Comparison of ENCODE assay signal across 1 cellular context in genomic region chr20:49541733-49542513, GRCh38.
TF ChIP-seq lines count a peak whose summit lies in the region.

No MANE protein-coding gene starts in this region.

TF ChIP-seq in HepG2, 621 proteins besides CTCF, POLR2A, EP300 and RAD21 (continued from another document and continues in another):
- TF ChIP-seq, protein P1, sequence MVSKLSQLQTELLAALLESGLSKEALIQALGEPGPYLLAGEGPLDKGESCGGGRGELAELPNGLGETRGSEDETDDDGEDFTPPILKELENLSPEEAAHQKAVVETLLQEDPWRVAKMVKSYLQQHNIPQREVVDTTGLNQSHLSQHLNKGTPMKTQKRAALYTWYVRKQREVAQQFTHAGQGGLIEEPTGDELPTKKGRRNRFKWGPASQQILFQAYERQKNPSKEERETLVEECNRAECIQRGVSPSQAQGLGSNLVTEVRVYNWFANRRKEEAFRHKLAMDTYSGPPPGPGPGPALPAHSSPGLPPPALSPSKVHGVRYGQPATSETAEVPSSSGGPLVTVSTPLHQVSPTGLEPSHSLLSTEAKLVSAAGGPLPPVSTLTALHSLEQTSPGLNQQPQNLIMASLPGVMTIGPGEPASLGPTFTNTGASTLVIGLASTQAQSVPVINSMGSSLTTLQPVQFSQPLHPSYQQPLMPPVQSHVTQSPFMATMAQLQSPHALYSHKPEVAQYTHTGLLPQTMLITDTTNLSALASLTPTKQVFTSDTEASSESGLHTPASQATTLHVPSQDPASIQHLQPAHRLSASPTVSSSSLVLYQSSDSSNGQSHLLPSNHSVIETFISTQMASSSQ (IDR thresholded peaks at IDR 0.05; ENCODE audit: low read depth), result no peak
- TF ChIP-seq, protein P1 (CRISPR knock-in tag; IDR thresholded peaks at IDR 0.05; ENCODE audit: borderline replicate concordance), result no peak
- TF ChIP-seq IKZF5 (CRISPR knock-in tag; IDR thresholded peaks at IDR 0.05), result peak; percentile 83; the same call in 1 of the 2 replicates
- TF ChIP-seq, protein P2, sequence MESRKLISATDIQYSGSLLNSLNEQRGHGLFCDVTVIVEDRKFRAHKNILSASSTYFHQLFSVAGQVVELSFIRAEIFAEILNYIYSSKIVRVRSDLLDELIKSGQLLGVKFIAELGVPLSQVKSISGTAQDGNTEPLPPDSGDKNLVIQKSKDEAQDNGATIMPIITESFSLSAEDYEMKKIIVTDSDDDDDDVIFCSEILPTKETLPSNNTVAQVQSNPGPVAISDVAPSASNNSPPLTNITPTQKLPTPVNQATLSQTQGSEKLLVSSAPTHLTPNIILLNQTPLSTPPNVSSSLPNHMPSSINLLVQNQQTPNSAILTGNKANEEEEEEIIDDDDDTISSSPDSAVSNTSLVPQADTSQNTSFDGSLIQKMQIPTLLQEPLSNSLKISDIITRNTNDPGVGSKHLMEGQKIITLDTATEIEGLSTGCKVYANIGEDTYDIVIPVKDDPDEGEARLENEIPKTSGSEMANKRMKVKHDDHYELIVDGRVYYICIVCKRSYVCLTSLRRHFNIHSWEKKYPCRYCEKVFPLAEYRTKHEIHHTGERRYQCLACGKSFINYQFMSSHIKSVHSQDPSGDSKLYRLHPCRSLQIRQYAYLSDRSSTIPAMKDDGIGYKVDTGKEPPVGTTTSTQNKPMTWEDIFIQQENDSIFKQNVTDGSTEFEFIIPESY (CRISPR knock-in tag; IDR thresholded peaks at IDR 0.05), result peak; percentile 54; the same call in 1 of the 2 replicates
- TF ChIP-seq IRF2 (CRISPR knock-in tag; IDR thresholded peaks at IDR 0.05), result peak; percentile 78
- TF ChIP-seq ZNF205 (CRISPR knock-in tag; IDR thresholded peaks at IDR 0.05), result peak; percentile 97
- no peak for TF ChIP-seq ZNF44 (CRISPR knock-in tag; IDR thresholded peaks at IDR 0.05)
- TF ChIP-seq ZNF331 (CRISPR knock-in tag; IDR thresholded peaks at IDR 0.05), result peak; percentile 61; the same call in 1 of the 2 replicates
- peak; percentile 76; the same call in 1 of the 2 replicates for TF ChIP-seq KDM5B (CRISPR knock-in tag; IDR thresholded peaks at IDR 0.05; ENCODE audit: borderline replicate concordance)
- TF ChIP-seq SETDB1 (CRISPR knock-in tag; IDR thresholded peaks at IDR 0.05; ENCODE audit: borderline replicate concordance), result no peak
- TF ChIP-seq ZNF136 (CRISPR knock-in tag; IDR thresholded peaks at IDR 0.05; ENCODE audit: low read depth), result peak; percentile 77; the same call in 1 of the 2 replicates
- peak; percentile 38; the same call in 1 of the 2 replicates for TF ChIP-seq ZFP1 (CRISPR knock-in tag; IDR thresholded peaks at IDR 0.05)
- TF ChIP-seq, protein P3, sequence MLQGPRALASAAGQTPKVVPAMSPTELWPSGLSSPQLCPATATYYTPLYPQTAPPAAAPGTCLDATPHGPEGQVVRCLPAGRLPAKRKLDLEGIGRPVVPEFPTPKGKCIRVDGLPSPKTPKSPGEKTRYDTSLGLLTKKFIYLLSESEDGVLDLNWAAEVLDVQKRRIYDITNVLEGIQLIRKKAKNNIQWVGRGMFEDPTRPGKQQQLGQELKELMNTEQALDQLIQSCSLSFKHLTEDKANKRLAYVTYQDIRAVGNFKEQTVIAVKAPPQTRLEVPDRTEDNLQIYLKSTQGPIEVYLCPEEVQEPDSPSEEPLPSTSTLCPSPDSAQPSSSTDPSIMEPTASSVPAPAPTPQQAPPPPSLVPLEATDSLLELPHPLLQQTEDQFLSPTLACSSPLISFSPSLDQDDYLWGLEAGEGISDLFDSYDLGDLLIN (CRISPR knock-in tag; IDR thresholded peaks at IDR 0.05; ENCODE audit: borderline replicate concordance), result no peak
- TF ChIP-seq SOX6 (IDR thresholded peaks at IDR 0.05), result no peak
- peak; percentile 46; the same call in 1 of the 2 replicates for TF ChIP-seq SOX6 (CRISPR knock-in tag; IDR thresholded peaks at IDR 0.05)
- TF ChIP-seq ZBTB7A (CRISPR knock-in tag; IDR thresholded peaks at IDR 0.05), result no peak
- peak; percentile 100 for TF ChIP-seq STAG1 (CRISPR knock-in tag; IDR thresholded peaks at IDR 0.05)
- 0 out of 2 replicates have a peak, but pooled peaks have one; percentile 11 for TF ChIP-seq ATAD3A (CRISPR knock-in tag; IDR thresholded peaks at IDR 0.05)
- TF ChIP-seq MXI1 (IDR thresholded peaks at IDR 0.05; ENCODE audit: borderline replicate concordance, low read depth, low read length), result no peak
- TF ChIP-seq, protein P4, sequence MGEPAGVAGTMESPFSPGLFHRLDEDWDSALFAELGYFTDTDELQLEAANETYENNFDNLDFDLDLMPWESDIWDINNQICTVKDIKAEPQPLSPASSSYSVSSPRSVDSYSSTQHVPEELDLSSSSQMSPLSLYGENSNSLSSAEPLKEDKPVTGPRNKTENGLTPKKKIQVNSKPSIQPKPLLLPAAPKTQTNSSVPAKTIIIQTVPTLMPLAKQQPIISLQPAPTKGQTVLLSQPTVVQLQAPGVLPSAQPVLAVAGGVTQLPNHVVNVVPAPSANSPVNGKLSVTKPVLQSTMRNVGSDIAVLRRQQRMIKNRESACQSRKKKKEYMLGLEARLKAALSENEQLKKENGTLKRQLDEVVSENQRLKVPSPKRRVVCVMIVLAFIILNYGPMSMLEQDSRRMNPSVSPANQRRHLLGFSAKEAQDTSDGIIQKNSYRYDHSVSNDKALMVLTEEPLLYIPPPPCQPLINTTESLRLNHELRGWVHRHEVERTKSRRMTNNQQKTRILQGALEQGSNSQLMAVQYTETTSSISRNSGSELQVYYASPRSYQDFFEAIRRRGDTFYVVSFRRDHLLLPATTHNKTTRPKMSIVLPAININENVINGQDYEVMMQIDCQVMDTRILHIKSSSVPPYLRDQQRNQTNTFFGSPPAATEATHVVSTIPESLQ (CRISPR knock-in tag; conservative IDR thresholded peaks at IDR 0.05), result 0 out of 2 replicates have a peak, but pooled peaks have one; percentile 90
- TF ChIP-seq HDAC2 (CRISPR knock-in tag; IDR thresholded peaks at IDR 0.05), result no peak; the same call in 1 of the 2 replicates
- peak; percentile 34 for TF ChIP-seq FOSL2 (CRISPR knock-in tag; IDR thresholded peaks at IDR 0.05)
- 0 out of 2 replicates have a peak, but pooled peaks have one; percentile 38 for TF ChIP-seq ZBTB44 (CRISPR knock-in tag; IDR thresholded peaks at IDR 0.05)
- no peak for TF ChIP-seq ZNF672 (CRISPR knock-in tag; IDR thresholded peaks at IDR 0.05)
- TF ChIP-seq ZNF33A (CRISPR knock-in tag; IDR thresholded peaks at IDR 0.05; ENCODE audit: borderline replicate concordance), result no peak
- TF ChIP-seq ADNP (CRISPR knock-in tag; IDR thresholded peaks at IDR 0.05), result peak; percentile 82; the same call in 1 of the 2 replicates
- TF ChIP-seq MIER3 (CRISPR knock-in tag; IDR thresholded peaks at IDR 0.05; ENCODE audit: borderline replicate concordance), result peak; percentile 59; the same call in 1 of the 2 replicates
- no peak; the same call in 1 of the 2 replicates for TF ChIP-seq KLF6 (CRISPR knock-in tag; IDR thresholded peaks at IDR 0.05)
- peak; percentile 89 for TF ChIP-seq ZNF766 (CRISPR knock-in tag; IDR thresholded peaks at IDR 0.05; ENCODE audit: borderline replicate concordance)
- TF ChIP-seq, protein P5, sequence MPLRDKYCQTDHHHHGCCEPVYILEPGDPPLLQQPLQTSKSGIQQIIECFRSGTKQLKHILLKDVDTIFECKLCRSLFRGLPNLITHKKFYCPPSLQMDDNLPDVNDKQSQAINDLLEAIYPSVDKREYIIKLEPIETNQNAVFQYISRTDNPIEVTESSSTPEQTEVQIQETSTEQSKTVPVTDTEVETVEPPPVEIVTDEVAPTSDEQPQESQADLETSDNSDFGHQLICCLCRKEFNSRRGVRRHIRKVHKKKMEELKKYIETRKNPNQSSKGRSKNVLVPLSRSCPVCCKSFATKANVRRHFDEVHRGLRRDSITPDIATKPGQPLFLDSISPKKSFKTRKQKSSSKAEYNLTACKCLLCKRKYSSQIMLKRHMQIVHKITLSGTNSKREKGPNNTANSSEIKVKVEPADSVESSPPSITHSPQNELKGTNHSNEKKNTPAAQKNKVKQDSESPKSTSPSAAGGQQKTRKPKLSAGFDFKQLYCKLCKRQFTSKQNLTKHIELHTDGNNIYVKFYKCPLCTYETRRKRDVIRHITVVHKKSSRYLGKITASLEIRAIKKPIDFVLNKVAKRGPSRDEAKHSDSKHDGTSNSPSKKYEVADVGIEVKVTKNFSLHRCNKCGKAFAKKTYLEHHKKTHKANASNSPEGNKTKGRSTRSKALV (CRISPR knock-in tag; IDR thresholded peaks at IDR 0.05), result peak; percentile 77
- TF ChIP-seq, protein P6, sequence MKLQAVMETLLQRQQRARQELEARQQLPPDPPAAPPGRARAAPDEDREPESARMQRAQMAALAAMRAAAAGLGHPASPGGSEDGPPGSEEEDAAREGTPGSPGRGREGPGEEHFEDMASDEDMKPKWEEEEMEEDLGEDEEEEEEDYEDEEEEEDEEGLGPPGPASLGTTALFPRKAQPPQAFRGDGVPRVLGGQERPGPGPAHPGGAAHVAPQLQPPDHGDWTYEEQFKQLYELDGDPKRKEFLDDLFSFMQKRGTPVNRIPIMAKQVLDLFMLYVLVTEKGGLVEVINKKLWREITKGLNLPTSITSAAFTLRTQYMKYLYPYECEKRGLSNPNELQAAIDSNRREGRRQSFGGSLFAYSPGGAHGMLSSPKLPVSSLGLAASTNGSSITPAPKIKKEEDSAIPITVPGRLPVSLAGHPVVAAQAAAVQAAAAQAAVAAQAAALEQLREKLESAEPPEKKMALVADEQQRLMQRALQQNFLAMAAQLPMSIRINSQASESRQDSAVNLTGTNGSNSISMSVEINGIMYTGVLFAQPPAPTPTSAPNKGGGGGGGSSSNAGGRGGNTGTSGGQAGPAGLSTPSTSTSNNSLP (IDR thresholded peaks at IDR 0.05; ENCODE audit: low read depth, low read length), result 0 out of 2 replicates have a peak, but pooled peaks have one; percentile 50
- 0 out of 2 replicates have a peak, but pooled peaks have one; percentile 56 for TF ChIP-seq ZNF124 (CRISPR knock-in tag; IDR thresholded peaks at IDR 0.05)
- TF ChIP-seq ZNF776 (CRISPR knock-in tag; IDR thresholded peaks at IDR 0.05), result peak; percentile 50; the same call in 1 of the 2 replicates
- TF ChIP-seq ZBTB7B (CRISPR knock-in tag; IDR thresholded peaks at IDR 0.05), result peak; percentile 72; the same call in 1 of the 2 replicates
- peak; percentile 84; the same call in 1 of the 2 replicates for TF ChIP-seq MIXL1 (CRISPR knock-in tag; IDR thresholded peaks at IDR 0.05)
- no peak for TF ChIP-seq CREM (IDR thresholded peaks at IDR 0.05)
- TF ChIP-seq CREM (CRISPR knock-in tag; IDR thresholded peaks at IDR 0.05), result no peak
- TF ChIP-seq NR2F2 (IDR thresholded peaks at IDR 0.05; ENCODE audit: borderline replicate concordance, low read depth), result peak; percentile 53; the same call in 1 of the 2 replicates
- TF ChIP-seq MAF1 (CRISPR knock-in tag; IDR thresholded peaks at IDR 0.05; ENCODE audit: borderline replicate concordance), result peak; percentile 82; the same call in 1 of the 2 replicates
- TF ChIP-seq SMARCE1 (IDR thresholded peaks at IDR 0.05; ENCODE audit: borderline replicate concordance), result no peak
- TF ChIP-seq ZNF703 (CRISPR knock-in tag; IDR thresholded peaks at IDR 0.05; ENCODE audit: borderline replicate concordance), result no peak
- TF ChIP-seq, protein P7, sequence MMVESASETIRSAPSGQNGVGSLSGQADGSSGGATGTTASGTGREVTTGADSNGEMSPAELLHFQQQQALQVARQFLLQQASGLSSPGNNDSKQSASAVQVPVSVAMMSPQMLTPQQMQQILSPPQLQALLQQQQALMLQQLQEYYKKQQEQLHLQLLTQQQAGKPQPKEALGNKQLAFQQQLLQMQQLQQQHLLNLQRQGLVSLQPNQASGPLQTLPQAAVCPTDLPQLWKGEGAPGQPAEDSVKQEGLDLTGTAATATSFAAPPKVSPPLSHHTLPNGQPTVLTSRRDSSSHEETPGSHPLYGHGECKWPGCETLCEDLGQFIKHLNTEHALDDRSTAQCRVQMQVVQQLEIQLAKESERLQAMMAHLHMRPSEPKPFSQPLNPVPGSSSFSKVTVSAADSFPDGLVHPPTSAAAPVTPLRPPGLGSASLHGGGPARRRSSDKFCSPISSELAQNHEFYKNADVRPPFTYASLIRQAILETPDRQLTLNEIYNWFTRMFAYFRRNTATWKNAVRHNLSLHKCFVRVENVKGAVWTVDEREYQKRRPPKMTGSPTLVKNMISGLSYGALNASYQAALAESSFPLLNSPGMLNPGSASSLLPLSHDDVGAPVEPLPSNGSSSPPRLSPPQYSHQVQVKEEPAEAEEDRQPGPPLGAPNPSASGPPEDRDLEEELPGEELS (CRISPR knock-in tag; IDR thresholded peaks at IDR 0.05), result peak; percentile 58; the same call in 1 of the 2 replicates
- TF ChIP-seq ZMYM4 (CRISPR knock-in tag; IDR thresholded peaks at IDR 0.05), result peak; percentile 53
- TF ChIP-seq TBP (CRISPR knock-in tag; IDR thresholded peaks at IDR 0.05), result no peak
- TF ChIP-seq ZKSCAN1 (IDR thresholded peaks at IDR 0.05; ENCODE audit: low read length), result peak; percentile 53; the same call in 1 of the 2 replicates
- TF ChIP-seq ETV5 (CRISPR knock-in tag; IDR thresholded peaks at IDR 0.05; ENCODE audit: borderline replicate concordance), result no peak; the same call in 1 of the 2 replicates
- peak; percentile 77 for TF ChIP-seq RXRB (CRISPR knock-in tag; IDR thresholded peaks at IDR 0.05; ENCODE audit: borderline replicate concordance)
- no peak for TF ChIP-seq ZNF24 (IDR thresholded peaks at IDR 0.05)
- peak; percentile 36 for TF ChIP-seq ZNF883 (CRISPR knock-in tag; IDR thresholded peaks at IDR 0.05; ENCODE audit: not compliant biosample characterization)
